ENCODE assay signal across 20 cellular contexts in genomic region chr2:88885679-88886402, GRCh38.
DNase-seq lines count a peak whose midpoint lies in the region; ATAC-seq and TF ChIP-seq lines count a peak whose summit lies in the region.
"Had no signal": no experiment of that assay in that cellular context is flagged by ENCODE, and none has a peak within 500 bp of the region (broad histone marks: within the 10 kb centered on the region; RNA-seq: fewer than 3 reads in every experiment).

No MANE protein-coding gene starts in this region.

- TF ChIP-seq CTCF in testis (IDR thresholded peaks at IDR 0.05) = no peak

- H3K4me1 Mint-ChIP-seq in naive B cell = peaks cover 20 to 48% (median 25%) of the 10 kb centered on the region in 3 donors
- H3K4me1 Mint-ChIP-seq in T-cell = no peaks in the 10 kb centered on the region
- H3K4me1 Mint-ChIP-seq: nephron progenitor cell had no signal

- CTCF ChIA-PET in T-cell (lab: Charles Lee) = interaction anchor here in 1 of 2 donors (0.7 kb wide), 1 partner anchor 12 kb away, joined by 3 read pairs; no protein-coding TSS in a partner anchor

- no peak overlapping the region for H3K27ac ChIP-seq in testis
- H3K27ac ChIP-seq: prostate gland, skin epidermis, uterus had no signal

- in situ Hi-C loops in KBM-7 (cut with MboI; ENCODE audit: low pct_unique_long_range_greater_than_20kb, low sequenced_read_pairs) = no loop called here

- H3K9me3 ChIP-seq in testis = no peaks in the 10 kb centered on the region
- H3K9me3 ChIP-seq: prostate gland, uterus had no signal

- H3K4me3 ChIP-seq in testis = no peak overlapping the region
- H3K4me3 ChIP-seq: prostate gland, skin epidermis, uterus had no signal

- TF ChIP-seq POLR2A in testis (IDR thresholded peaks at IDR 0.05) = no peak

- ATAC-seq in GM18502 (IDR thresholded peaks at IDR 0.05; ENCODE audit: poor library complexity, unreplicated experiment) = peak; percentile 66
- peak; percentile 62 for ATAC-seq in GM21360 (IDR thresholded peaks at IDR 0.05; ENCODE audit: unreplicated experiment)
- ATAC-seq in naive B cell (ENCODE audit: low read depth in 2 of 2) = peak; percentile 54 to 60
- ATAC-seq in T-cell (replicated peaks in 1 of 4) = no peak
- ATAC-seq: left cardiac atrium had no signal

- DNase-seq in KBM-7 (peak; percentile 23), naive B cell (no peak), NCI-H446 (lab: John Stamatoyannopoulos, UW) (no peak), NCI-H345 (lab: John Stamatoyannopoulos, UW) (no peak), testis (no peak), T-cell (no peak)
- DNase-seq: activated CD4-positive, CD25-positive, alpha-beta regulatory T cell; activated CD8-positive, alpha-beta memory T cell treated with anti-CD3 and anti-CD28 coated beads for 24 hours; left cardiac atrium; NCI-H187; NCI-H524; nephron progenitor cell; SIG-M5; stimulated activated CD4-positive, alpha-beta T cell treated with anti-CD3 and anti-CD28 coated beads, Interleukin-4, amount 100 ng/mL, for 24 hours; uterus had no signal

- H3K27me3 Mint-ChIP-seq in naive B cell = no peaks in the 10 kb centered on the region
- peaks cover 5 to 9% of the 10 kb centered on the region in 2 donors for H3K27me3 Mint-ChIP-seq in T-cell

- intact Hi-C loops in testis (cut with DNase I; ENCODE audit: low total_unique reads) = no loop called here

- H3K4me3 Mint-ChIP-seq in naive B cell (peak overlapping the region; percentile 68 to 92 (median 84)), T-cell (no peak overlapping the region)
- H3K4me3 Mint-ChIP-seq: nephron progenitor cell; T-helper 2 cell treated with Interferon-gamma antibody and Interleukin-4, amounts not matched to agents 5 μg/mL and 100 μg/mL, for 36 hours had no signal

- H3K27me3 ChIP-seq in testis = no peaks in the 10 kb centered on the region
- H3K27me3 ChIP-seq: uterus had no signal

- H3K4me1 ChIP-seq in testis = no peaks in the 10 kb centered on the region
- H3K4me1 ChIP-seq: prostate gland, uterus had no signal

- H3K36me3 Mint-ChIP-seq in naive B cell (no peaks in the 10 kb centered on the region), T-cell (no peaks in the 10 kb centered on the region)

- POLR2A ChIA-PET in T-cell (lab: Charles Lee) = no interaction called here

- H3K36me3 ChIP-seq in testis (ENCODE audit: low read depth, missing control alignments) = no peaks in the 10 kb centered on the region
- H3K36me3 ChIP-seq: prostate gland, uterus had no signal

- 66 to 69% methylated on average over 11 of the region's 11 CpGs for WGBS in testis, 2 donors

- peak overlapping the region; percentile 76 to 92 (median 88) for H3K27ac Mint-ChIP-seq in naive B cell
- H3K27ac Mint-ChIP-seq in T-cell = no peak overlapping the region
- H3K27ac Mint-ChIP-seq: nephron progenitor cell; T-helper 2 cell treated with Interferon-gamma antibody and Interleukin-4, amounts not matched to agents 5 μg/mL and 100 μg/mL, for 36 hours had no signal

- H3K9me3 Mint-ChIP-seq in naive B cell = peaks cover 0 to 4% (median 0%) of the 10 kb centered on the region in 7 donors
- no peaks in the 10 kb centered on the region for H3K9me3 Mint-ChIP-seq in T-cell
- H3K9me3 Mint-ChIP-seq: T-helper 2 cell treated with Interferon-gamma antibody and Interleukin-4, amounts not matched to agents 5 μg/mL and 100 μg/mL, for 36 hours had no signal

Comparison
In these comparisons a context has a peak if more than half of its experiments do, and no peak if none do; other contexts are left out.
1. ATAC-seq: peak in GM18502 (single experiment), GM21360 (single experiment) and naive B cell (2 of 2); none in T-cell (0 of 4).
2. H3K27ac Mint-ChIP-seq: peak in naive B cell (6 of 6); none in T-cell (0 of 2).
3. H3K4me3 Mint-ChIP-seq: peak in naive B cell (8 of 8); none in T-cell (0 of 3).